ENCODE assay signal across 14 cellular contexts in the genomic region with DNA sequence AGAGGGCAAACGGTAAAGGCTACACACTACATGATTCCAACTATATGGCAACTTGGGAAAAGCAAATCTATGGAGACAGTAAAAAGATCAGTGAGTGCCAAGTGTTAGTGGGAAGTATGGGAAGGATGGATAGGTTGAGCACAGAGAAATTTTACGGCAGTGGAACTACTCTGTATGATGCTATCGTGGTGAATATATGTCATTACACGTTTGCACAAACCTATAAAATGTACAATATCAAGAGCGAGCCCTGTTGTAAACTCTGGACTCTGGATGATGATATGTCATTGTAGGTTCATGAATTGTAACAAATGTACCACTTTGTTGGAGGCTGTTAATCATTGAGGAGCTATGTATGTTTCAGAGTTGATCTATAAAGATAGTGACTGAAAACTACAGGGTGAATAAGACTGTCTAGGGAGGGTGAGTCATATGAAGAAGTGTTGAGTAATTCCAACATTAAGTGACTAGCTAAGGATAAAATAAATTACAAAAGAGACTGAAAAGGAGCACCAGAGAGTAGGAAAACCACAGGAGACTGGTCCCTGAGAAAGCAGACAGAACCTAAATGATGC.
DNase-seq lines count a peak whose midpoint lies in the region; ATAC-seq, FAIRE-seq and TF ChIP-seq lines count a peak whose summit lies in the region.
"Had no signal": no experiment of that assay in that cellular context is flagged by ENCODE, and none has a peak within 500 bp of the region (broad histone marks: within the 10 kb centered on the region; RNA-seq: fewer than 3 reads in every experiment).

No MANE protein-coding gene starts in this region.

- no peak for TF ChIP-seq POLR2A in H54 (IDR thresholded peaks at IDR 0.05; ENCODE audit: low read depth, low read length)

- no peak overlapping the region for H3K27ac ChIP-seq in right cardiac atrium (ENCODE audit: low read length)
- H3K27ac ChIP-seq: esophagus muscularis mucosa, vagina had no signal

- H3K4me1 ChIP-seq in right cardiac atrium (ENCODE audit: control insufficient read depth, insufficient read depth, low read length) = no peaks in the 10 kb centered on the region
- H3K4me1 ChIP-seq: esophagus muscularis mucosa, vagina had no signal

- WGBS in right cardiac atrium = 80% methylated on average over 5 of the region's 5 CpGs

- ATAC-seq in right cardiac atrium (no peak), HG03039 (IDR thresholded peaks at IDR 0.05; ENCODE audit: unreplicated experiment) (no peak), HG03108 (IDR thresholded peaks at IDR 0.05; ENCODE audit: unreplicated experiment) (no peak)

- no peaks in the 10 kb centered on the region for H3K27me3 ChIP-seq in right cardiac atrium (ENCODE audit: control insufficient read depth, insufficient read depth)
- H3K27me3 ChIP-seq: esophagus muscularis mucosa, vagina had no signal

- intact Hi-C loops in right cardiac atrium (cut with DNase I) = no loop called here

- in situ Hi-C loops in Caki2 (cut with HindIII; ENCODE audit: low pct_unique_long_range_greater_than_20kb, low sequenced_read_pairs) = no loop called here

- no peak for TF ChIP-seq CTCF in fibroblast of mammary gland (conservative IDR thresholded peaks at IDR 0.05; ENCODE audit: control insufficient read depth, insufficient read depth, low read depth, low read length)

- H3K4me3 ChIP-seq in fibroblast of mammary gland (ENCODE audit: control insufficient read depth, low read depth, low read length) (no peak overlapping the region), right cardiac atrium (ENCODE audit: low read length) (no peak overlapping the region)
- H3K4me3 ChIP-seq: esophagus muscularis mucosa, vagina had no signal

- no peaks in the 10 kb centered on the region for H3K9me3 ChIP-seq in right cardiac atrium (ENCODE audit: control insufficient read depth, low read length)
- H3K9me3 ChIP-seq: esophagus muscularis mucosa, vagina had no signal

- peak; percentile 73 for DNase-seq in Caki2 (ENCODE audit: low read depth)
- no peak for DNase-seq in H54 (ENCODE audit: insufficient read length, low spot score)
- peak; percentile 38 for DNase-seq in LHCN-M2 (ENCODE audit: low read depth)
- peak; percentile 41 for DNase-seq in fibroblast of mammary gland (ENCODE audit: low read depth)
- DNase-seq in NK-92 treated with Interleukin-12 subunit alpha and Interleukin-12 subunit beta, amount 100 ng/mL, for 24 hours (lab: John Stamatoyannopoulos, UW) = no peak
- DNase-seq in right cardiac atrium = no peak
- DNase-seq: naive B cell, NCI-H510A, SHP77 treated with DMSO at 0.1 percent for 48 hours had no signal

- FAIRE-seq in H54 (lab: Jason Lieb, UNC) = peak; percentile 41
- FAIRE-seq: GM18507 had no signal

Comparison
In these comparisons a context has a peak if more than half of its experiments do, and no peak if none do; other contexts are left out.
1. DNase-seq: peak in Caki2 (single experiment), LHCN-M2 (single experiment) and fibroblast of mammary gland (single experiment); none in H54 (single experiment), NK-92 treated with Interleukin-12 subunit alpha and Interleukin-12 subunit beta, amount 100 ng/mL, for 24 hours (single experiment) and right cardiac atrium (0 of 3).